1 cellular context compared by ENCODE assay signal in the genomic region with DNA sequence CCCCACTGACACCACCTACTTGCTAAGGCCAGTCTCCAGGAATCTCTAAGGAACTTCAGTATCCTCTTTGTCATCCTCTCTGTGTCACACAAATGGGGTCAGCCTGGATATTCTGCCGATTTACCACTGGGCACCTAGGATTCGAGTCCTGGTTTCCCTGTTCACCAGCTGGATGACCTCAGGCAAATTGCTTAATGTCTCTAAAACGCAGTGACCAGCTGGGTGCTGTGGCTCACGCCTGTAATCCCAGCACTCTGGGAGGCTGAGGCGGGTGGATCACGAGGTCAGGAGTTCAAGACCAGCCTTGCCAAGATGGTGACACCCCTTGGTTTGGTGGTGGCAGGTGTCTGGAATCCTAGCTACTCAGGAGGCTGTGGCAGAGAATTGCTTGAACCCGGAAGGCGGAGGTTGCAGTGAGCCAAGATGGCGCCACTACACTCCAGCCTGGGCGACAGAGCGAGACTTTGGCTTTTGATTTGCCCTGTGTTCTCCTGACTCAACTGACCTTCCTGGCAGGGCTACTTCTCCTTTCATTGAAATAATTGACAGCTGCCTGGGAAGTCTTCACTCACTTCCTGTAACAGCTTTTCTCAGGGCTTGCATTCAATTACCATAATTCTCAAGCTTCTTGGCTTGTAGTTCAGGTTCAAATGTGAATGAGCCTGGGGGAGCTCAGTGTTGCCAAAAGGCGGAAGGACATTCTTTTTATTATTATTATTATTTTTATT.
TF ChIP-seq lines count a peak whose summit lies in the region.

No MANE protein-coding gene starts in this region.

TF ChIP-seq in HCT116, 20 proteins besides CTCF, POLR2A, EP300 and RAD21 (continued from another document):
- TF ChIP-seq, protein P1, sequence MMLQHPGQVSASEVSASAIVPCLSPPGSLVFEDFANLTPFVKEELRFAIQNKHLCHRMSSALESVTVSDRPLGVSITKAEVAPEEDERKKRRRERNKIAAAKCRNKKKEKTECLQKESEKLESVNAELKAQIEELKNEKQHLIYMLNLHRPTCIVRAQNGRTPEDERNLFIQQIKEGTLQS (IDR thresholded peaks at IDR 0.05): no peak
- TF ChIP-seq YY1 (IDR thresholded peaks at IDR 0.05; ENCODE audit: extremely low read depth, insufficient replicate concordance, low read depth, low read length): no peak
- TF ChIP-seq, protein P2, sequence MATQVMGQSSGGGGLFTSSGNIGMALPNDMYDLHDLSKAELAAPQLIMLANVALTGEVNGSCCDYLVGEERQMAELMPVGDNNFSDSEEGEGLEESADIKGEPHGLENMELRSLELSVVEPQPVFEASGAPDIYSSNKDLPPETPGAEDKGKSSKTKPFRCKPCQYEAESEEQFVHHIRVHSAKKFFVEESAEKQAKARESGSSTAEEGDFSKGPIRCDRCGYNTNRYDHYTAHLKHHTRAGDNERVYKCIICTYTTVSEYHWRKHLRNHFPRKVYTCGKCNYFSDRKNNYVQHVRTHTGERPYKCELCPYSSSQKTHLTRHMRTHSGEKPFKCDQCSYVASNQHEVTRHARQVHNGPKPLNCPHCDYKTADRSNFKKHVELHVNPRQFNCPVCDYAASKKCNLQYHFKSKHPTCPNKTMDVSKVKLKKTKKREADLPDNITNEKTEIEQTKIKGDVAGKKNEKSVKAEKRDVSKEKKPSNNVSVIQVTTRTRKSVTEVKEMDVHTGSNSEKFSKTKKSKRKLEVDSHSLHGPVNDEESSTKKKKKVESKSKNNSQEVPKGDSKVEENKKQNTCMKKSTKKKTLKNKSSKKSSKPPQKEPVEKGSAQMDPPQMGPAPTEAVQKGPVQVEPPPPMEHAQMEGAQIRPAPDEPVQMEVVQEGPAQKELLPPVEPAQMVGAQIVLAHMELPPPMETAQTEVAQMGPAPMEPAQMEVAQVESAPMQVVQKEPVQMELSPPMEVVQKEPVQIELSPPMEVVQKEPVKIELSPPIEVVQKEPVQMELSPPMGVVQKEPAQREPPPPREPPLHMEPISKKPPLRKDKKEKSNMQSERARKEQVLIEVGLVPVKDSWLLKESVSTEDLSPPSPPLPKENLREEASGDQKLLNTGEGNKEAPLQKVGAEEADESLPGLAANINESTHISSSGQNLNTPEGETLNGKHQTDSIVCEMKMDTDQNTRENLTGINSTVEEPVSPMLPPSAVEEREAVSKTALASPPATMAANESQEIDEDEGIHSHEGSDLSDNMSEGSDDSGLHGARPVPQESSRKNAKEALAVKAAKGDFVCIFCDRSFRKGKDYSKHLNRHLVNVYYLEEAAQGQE (IDR thresholded peaks at IDR 0.05; ENCODE audit: low read depth): no peak
- TF ChIP-seq, protein P3, sequence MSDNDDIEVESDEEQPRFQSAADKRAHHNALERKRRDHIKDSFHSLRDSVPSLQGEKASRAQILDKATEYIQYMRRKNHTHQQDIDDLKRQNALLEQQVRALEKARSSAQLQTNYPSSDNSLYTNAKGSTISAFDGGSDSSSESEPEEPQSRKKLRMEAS (IDR thresholded peaks at IDR 0.05): no peak
- no peak for TF ChIP-seq SP1 (IDR thresholded peaks at IDR 0.05; ENCODE audit: low read depth)
- no peak for TF ChIP-seq POLR2AphosphoS5 (IDR thresholded peaks at IDR 0.05; ENCODE audit: low read depth, low read length)
